Comparison of ENCODE assay signal across 25 cellular contexts in the genomic region with DNA sequence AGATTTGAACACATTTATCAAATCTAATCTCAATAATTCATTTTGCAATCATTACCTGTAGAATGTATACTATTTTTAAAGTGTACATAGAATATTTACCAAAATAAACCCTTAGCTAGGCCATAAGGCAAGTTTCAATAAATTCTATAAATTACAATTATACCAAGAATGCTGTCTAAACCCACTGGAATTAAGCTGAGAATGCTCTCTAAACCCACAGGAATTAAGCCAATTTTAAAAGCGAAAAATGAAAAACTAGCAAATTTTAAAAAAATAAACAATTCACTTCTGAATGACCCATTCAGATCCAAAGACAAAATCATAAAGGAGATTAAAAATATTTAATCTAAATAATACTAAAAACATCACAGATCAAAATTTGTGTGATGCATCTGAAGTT.
"Had no signal": no experiment of that assay in that cellular context is flagged by ENCODE, and none has a peak within 500 bp of the region (broad histone marks: within the 10 kb centered on the region; RNA-seq: fewer than 3 reads in every experiment).

No MANE protein-coding gene starts in this region.

- H3K4me1 ChIP-seq: colonic mucosa, esophagus squamous epithelium, gastrocnemius medialis, left lung, pancreas, right lobe of liver, tibial nerve, upper lobe of left lung had no signal

- H3K27me3 ChIP-seq: colonic mucosa, esophagus squamous epithelium, gastrocnemius medialis, hepatocyte, left lung, pancreas, right lobe of liver, tibial nerve, upper lobe of left lung had no signal

- H3K4me2 ChIP-seq: hepatocyte had no signal

- H2AFZ ChIP-seq: hepatocyte had no signal

- H3K79me2 ChIP-seq: hepatocyte had no signal

- H3K36me3 ChIP-seq: colonic mucosa, esophagus squamous epithelium, gastrocnemius medialis, left lung, pancreas, right lobe of liver, thoracic aorta, tibial nerve, upper lobe of left lung had no signal

- H3K9me3 ChIP-seq: colonic mucosa, esophagus squamous epithelium, gastrocnemius medialis, pancreas, right lobe of liver, thoracic aorta, tibial nerve, upper lobe of left lung had no signal

- DNase-seq: central memory CD4-positive, alpha-beta T cell; colonic mucosa; dermis blood vessel endothelial cell; effector memory CD4-positive, alpha-beta T cell; erythroblast; esophagus squamous epithelium; foreskin fibroblast; gastrocnemius medialis; head of caudate nucleus; left cardiac atrium; left lung; mesendoderm; midbrain; natural killer cell; pancreas; right lobe of liver; stimulated activated CD4-positive, alpha-beta T cell treated with anti-CD3 and anti-CD28 coated beads, Interleukin-2, amount 100 ng/mL, for 24 hours; stimulated activated CD4-positive, alpha-beta T cell treated with anti-CD3 and anti-CD28 coated beads, Interleukin-4, amount 100 ng/mL, for 24 hours; stimulated activated naive CD4-positive, alpha-beta T cell treated with Interleukin-2 at 50 U/mL for 16 hours; substantia nigra; upper lobe of left lung had no signal

- H3K27ac ChIP-seq: colonic mucosa, esophagus squamous epithelium, gastrocnemius medialis, hepatocyte, left lung, pancreas, right lobe of liver, thoracic aorta, tibial nerve, upper lobe of left lung had no signal

- H3K4me3 ChIP-seq: colonic mucosa, esophagus squamous epithelium, gastrocnemius medialis, hepatocyte, left lung, pancreas, right lobe of liver, thoracic aorta, tibial nerve, upper lobe of left lung had no signal

- ATAC-seq: gastrocnemius medialis; left cardiac atrium; left lung; natural killer cell; pancreas; right lobe of liver; stimulated activated effector memory CD8-positive, alpha-beta T cell treated with anti-CD3 and anti-CD28 coated beads, Interleukin-12 subunit alpha, Interleukin-12 subunit beta, amount 100 ng/mL, for 72 hours had no signal
